Comparison of ENCODE assay signal across 15 cellular contexts in the genomic region with DNA sequence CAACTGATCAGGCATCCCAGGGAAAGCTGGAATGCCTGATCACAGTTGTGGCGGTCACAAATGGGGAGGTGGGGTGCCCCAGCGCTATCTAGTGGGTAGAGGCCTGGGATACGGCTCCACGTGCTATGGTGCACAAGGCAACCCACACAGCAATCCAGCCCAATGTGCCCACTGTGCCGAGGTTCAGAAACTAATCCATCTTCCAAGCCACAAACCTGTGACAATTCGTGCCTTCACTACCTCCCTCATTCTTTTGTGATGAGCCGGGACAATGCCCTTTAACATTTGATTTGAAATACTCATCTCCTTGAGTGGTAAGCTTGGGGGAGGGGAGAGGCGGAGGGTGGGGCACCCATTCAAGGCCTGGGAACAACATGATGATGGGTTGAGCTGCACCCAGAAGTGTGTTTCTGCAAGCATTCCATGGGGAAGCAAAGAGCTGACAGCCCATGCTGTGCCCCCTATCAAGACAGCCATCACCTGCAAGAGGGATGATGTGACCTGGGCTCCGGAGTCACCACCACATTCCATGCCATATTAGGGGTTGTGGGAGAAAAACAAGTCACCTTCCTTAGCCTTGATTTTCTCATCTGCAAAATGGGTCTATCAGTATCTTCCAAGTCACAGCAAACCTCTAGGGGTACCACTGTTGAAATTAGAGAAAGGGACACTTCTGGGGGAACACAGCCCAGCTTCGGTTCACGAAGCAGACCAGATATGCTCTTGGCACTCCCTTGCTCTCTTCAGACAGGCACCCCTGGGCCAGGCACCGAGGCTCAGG. TPM values are rescaled to one million over a fixed set of nuclear protein-coding genes. Genes with fewer than 3 reads are reported as not detected.
DNase-seq lines count a peak whose midpoint lies in the region; ATAC-seq, FAIRE-seq and TF ChIP-seq lines count a peak whose summit lies in the region.
"Had no signal": no experiment of that assay in that cellular context is flagged by ENCODE, and none has a peak within 500 bp of the region (broad histone marks: within the 10 kb centered on the region; RNA-seq: fewer than 3 reads in every experiment).

No MANE protein-coding gene starts in this region.

- peak overlapping the region in 1 of 2 experiments; percentile 25; a peak in 1 of 6 replicates for H3K27ac ChIP-seq in A549
- H3K27ac ChIP-seq in GM23338 (ENCODE audit: low read depth): peak overlapping the region; percentile 94
- H3K27ac ChIP-seq in mesodermal cell (ENCODE audit: low read depth, low read length, severe bottlenecking): peak overlapping the region; percentile 59
- H3K27ac ChIP-seq in SK-N-SH (ENCODE audit: low read depth in 2 of 2, low read length in 1 of 2): peak overlapping the region in 1 of 2 experiments; percentile 6; a peak in 2 of 4 replicates

- H3K9me3 ChIP-seq in A549 (no peaks in the 10 kb centered on the region), mesodermal cell (ENCODE audit: control insufficient read depth, low read length) (no peaks in the 10 kb centered on the region), SK-N-SH (no peaks in the 10 kb centered on the region)
- H3K9me3 ChIP-seq: BLaER1 treated with 17β-estradiol and CSF1 and Interleukin-3, amounts not matched to agents 10 nM and 100 nM; sigmoid colon had no signal

- H3K36me3 Mint-ChIP-seq in GM23338 (ENCODE audit: low read depth) (peaks cover 75% of the 10 kb centered on the region), activated B cell treated with CpG ODN at 0.5 μM for 24 hours (ENCODE audit: low read depth) (peaks cover 77% of the 10 kb centered on the region)
- H3K36me3 Mint-ChIP-seq in activated T-cell treated with anti-CD3 and anti-CD28 coated beads, Interleukin-2, amount 50 U/mL, for 72 hours (ENCODE audit: insufficient read depth in 2 of 2): peaks cover 14 to 17% of the 10 kb centered on the region in 2 donors

- DNase-seq in A549 (ENCODE audit: low read depth in 1 of 2, low spot score in 1 of 2) (no peak), GM23338 (ENCODE audit: low spot score) (no peak), activated B cell treated with CpG ODN at 0.5 μM for 24 hours (no peak), NOMO-1 treated with dmso at 0.1 percent for 144 hours (lab: John Stamatoyannopoulos, UW; ENCODE audit: unreplicated experiment) (no peak), NAMALWA (ENCODE audit: low spot score) (no peak), SK-N-SH (no peak)
- DNase-seq in activated T-cell treated with anti-CD3 and anti-CD28 coated beads, Interleukin-2, amount 50 U/mL, for 72 hours: no peak
- DNase-seq: midbrain, sigmoid colon, T-cell had no signal

- ATAC-seq in A549 (no peak), GM23338 (peak; percentile 2; the same call in 1 of the 3 replicates), activated B cell treated with CpG ODN at 0.5 μM for 24 hours (ENCODE audit: low read depth) (no peak)
- no peak for ATAC-seq in activated T-cell treated with anti-CD3 and anti-CD28 coated beads, Interleukin-2, amount 50 U/mL, for 72 hours (replicated peaks in 1 of 2)
- ATAC-seq: T-cell had no signal

- peaks cover 16% of the 10 kb centered on the region for H4K20me1 ChIP-seq in GM23338 (replicated peaks; ENCODE audit: insufficient read depth)
- peaks cover 49% of the 10 kb centered on the region for H4K20me1 ChIP-seq in SK-N-SH (ENCODE audit: insufficient read depth)

- POLR2A ChIA-PET in A549 (lab: Yijun Ruan, JAX): interaction anchor here (0.6 to 1.0 kb wide), 2 partner anchors 37 to 48 kb away, joined by 3 read pairs; no protein-coding TSS in a partner anchor
- POLR2A ChIA-PET in activated B cell treated with CpG ODN at 0.5 μM for 24 hours (lab: Charles Lee): interaction anchor here (1.4 to 2.8 kb wide), 2 partner anchors 15 to 21 kb away, joined by 5 to 22 read pairs; a partner anchor contains a TSS
- POLR2A ChIA-PET in SK-N-SH (lab: Yijun Ruan, JAX): interaction anchor here (4.0 kb wide), 1 partner anchor 20 kb away, joined by 19 read pairs; a partner anchor contains a TSS

- H3K9me3 Mint-ChIP-seq in GM23338 (no peaks in the 10 kb centered on the region; the same call in none of the 3 replicates), activated B cell treated with CpG ODN at 0.5 μM for 24 hours (no peaks in the 10 kb centered on the region)
- H3K9me3 Mint-ChIP-seq in activated T-cell treated with anti-CD3 and anti-CD28 coated beads, Interleukin-2, amount 50 U/mL, for 72 hours: no peaks in the 10 kb centered on the region
- H3K9me3 Mint-ChIP-seq: T-cell had no signal

- TF ChIP-seq EP300 in A549 (IDR thresholded peaks at IDR 0.05) (no peak), SK-N-SH (IDR thresholded peaks at IDR 0.05; ENCODE audit: borderline replicate concordance in 1 of 2, low read depth in 1 of 2, low read length in 1 of 2) (no peak)

- H3K4me2 ChIP-seq in A549 (no peak overlapping the region), GM23338 (no peak overlapping the region), SK-N-SH (no peak overlapping the region)

- TF ChIP-seq RAD21 in A549 (conservative IDR thresholded peaks at IDR 0.05 in 1 of 2, IDR thresholded peaks at IDR 0.05 in 1 of 2): no peak
- no peak for TF ChIP-seq RAD21 in SK-N-SH (IDR thresholded peaks at IDR 0.05; ENCODE audit: low read length)

- H3K27ac Mint-ChIP-seq in GM23338 (peak overlapping the region; percentile 7; the same call in 1 of the 2 replicates), activated B cell treated with CpG ODN at 0.5 μM for 24 hours (peak overlapping the region; percentile 41)
- no peak overlapping the region for H3K27ac Mint-ChIP-seq in activated T-cell treated with anti-CD3 and anti-CD28 coated beads, Interleukin-2, amount 50 U/mL, for 72 hours

- FAIRE-seq in A549 (lab: Jason Lieb, UNC): no peak

- H3F3A ChIP-seq in GM23338 (replicated peaks; ENCODE audit: low read depth) (peaks cover 51% of the 10 kb centered on the region), SK-N-SH (replicated peaks; ENCODE audit: insufficient read depth) (peaks cover 14% of the 10 kb centered on the region)

- H3K4me1 ChIP-seq in A549: peaks cover 48% of the 10 kb centered on the region
- H3K4me1 ChIP-seq in GM23338 (ENCODE audit: insufficient read depth): peaks cover 9% of the 10 kb centered on the region
- peaks cover 8% of the 10 kb centered on the region for H3K4me1 ChIP-seq in mesodermal cell (ENCODE audit: control insufficient read depth, insufficient read depth, low read length, poor library complexity, severe bottlenecking)
- peaks cover 7 to 16% of the 10 kb centered on the region in 2 experiments; a peak in 2 of 4 replicates for H3K4me1 ChIP-seq in SK-N-SH (ENCODE audit: control insufficient read depth in 1 of 2, insufficient read depth in 2 of 2, low read depth in 1 of 2, low read length in 1 of 2)

- H3K9ac ChIP-seq in SK-N-SH: no peak overlapping the region

- intact Hi-C loops in activated B cell treated with CpG ODN at 0.5 μM for 24 hours (cut with micrococcal nuclease): no loop called here

- H3K27me3 Mint-ChIP-seq in GM23338 (ENCODE audit: insufficient read depth, low read depth, poor library complexity) (peaks cover 35% of the 10 kb centered on the region), activated B cell treated with CpG ODN at 0.5 μM for 24 hours (no peaks in the 10 kb centered on the region)
- no peaks in the 10 kb centered on the region for H3K27me3 Mint-ChIP-seq in activated T-cell treated with anti-CD3 and anti-CD28 coated beads, Interleukin-2, amount 50 U/mL, for 72 hours (ENCODE audit: low read depth)
- H3K27me3 Mint-ChIP-seq: T-cell had no signal

- CTCF ChIA-PET in A549 (lab: Yijun Ruan, JAX): interaction anchor here (0.9 to 5.9 kb wide), 9 partner anchors 9 to 152 kb away, joined by 3 to 28 read pairs (median 5); no protein-coding TSS in a partner anchor
- CTCF ChIA-PET in activated B cell treated with CpG ODN at 0.5 μM for 24 hours (lab: Charles Lee): no interaction called here
- CTCF ChIA-PET in SK-N-SH (lab: Yijun Ruan, JAX): interaction anchor here (0.6 to 2.7 kb wide), 5 partner anchors 20 to 95 kb away, joined by 3 to 11 read pairs (median 3); no protein-coding TSS in a partner anchor

- H3K4me3 Mint-ChIP-seq in GM23338 (peak overlapping the region; percentile 20; the same call in 1 of the 3 replicates), activated B cell treated with CpG ODN at 0.5 μM for 24 hours (no peak overlapping the region)
- H3K4me3 Mint-ChIP-seq in activated T-cell treated with anti-CD3 and anti-CD28 coated beads, Interleukin-2, amount 50 U/mL, for 72 hours: no peak overlapping the region
- H3K4me3 Mint-ChIP-seq: T-cell had no signal

- no peak overlapping the region for H3K4me3 ChIP-seq in A549
- no peak overlapping the region for H3K4me3 ChIP-seq in GM23338
- H3K4me3 ChIP-seq in mesodermal cell (ENCODE audit: extremely low read depth, insufficient read depth, low read length, poor library complexity, severe bottlenecking): no peak overlapping the region
- no peak overlapping the region for H3K4me3 ChIP-seq in SK-N-SH (ENCODE audit: low read depth in 2 of 2, low read length in 1 of 2)
- H3K4me3 ChIP-seq: BLaER1 treated with 17β-estradiol and CSF1 and Interleukin-3, amounts not matched to agents 10 nM and 100 nM; sigmoid colon had no signal

- 74% methylated on average over 12 of the region's 12 CpGs for WGBS in A549 (ENCODE audit: missing lambda C conversion rate)
- 88 to 96% methylated on average over 8 to 10 of the region's 12 CpGs for WGBS in mesodermal cell (ENCODE audit: insufficient coverage in 2 of 2), 2 experiments
- 83% methylated on average over 11 of the region's 12 CpGs for WGBS in SK-N-SH (ENCODE audit: low lambda C conversion rate)

- H2AFZ ChIP-seq in GM23338 (no peak overlapping the region), SK-N-SH (ENCODE audit: low read depth) (no peak overlapping the region)

- TF ChIP-seq CTCF in A549 (IDR thresholded peaks at IDR 0.05) (no peak), GM23338 (conservative IDR thresholded peaks at IDR 0.05; ENCODE audit: low read depth in 2 of 2) (no peak), activated B cell treated with CpG ODN at 0.5 μM for 24 hours (IDR thresholded peaks at IDR 0.05) (no peak), SK-N-SH (IDR thresholded peaks at IDR 0.05) (no peak)

- H3K36me3 ChIP-seq in GM23338 (ENCODE audit: insufficient read depth) (peaks cover 13% of the 10 kb centered on the region), mesodermal cell (ENCODE audit: control insufficient read depth, insufficient read depth, low read length) (peaks cover 72% of the 10 kb centered on the region), SK-N-SH (replicated peaks in 1 of 2; ENCODE audit: control insufficient read depth in 1 of 2, insufficient read depth in 2 of 2, low read length in 1 of 2) (peaks cover 30 to 57% of the 10 kb centered on the region in 2 experiments)

- H3K27me3 ChIP-seq in GM23338 (ENCODE audit: insufficient read depth) (no peaks in the 10 kb centered on the region), SK-N-SH (ENCODE audit: insufficient read depth) (no peaks in the 10 kb centered on the region)
- H3K27me3 ChIP-seq: BLaER1 treated with 17β-estradiol and CSF1 and Interleukin-3, amounts not matched to agents 10 nM and 100 nM; sigmoid colon had no signal

- peaks cover 32% of the 10 kb centered on the region for H3K79me2 ChIP-seq in GM23338 (replicated peaks; ENCODE audit: insufficient read depth)
- H3K79me2 ChIP-seq in SK-N-SH (ENCODE audit: insufficient read depth): peaks cover 56% of the 10 kb centered on the region

- peaks cover 40% of the 10 kb centered on the region for H3K4me1 Mint-ChIP-seq in GM23338
- peaks cover 22% of the 10 kb centered on the region for H3K4me1 Mint-ChIP-seq in activated B cell treated with CpG ODN at 0.5 μM for 24 hours
- peaks cover 48% of the 10 kb centered on the region for H3K4me1 Mint-ChIP-seq in activated T-cell treated with anti-CD3 and anti-CD28 coated beads, Interleukin-2, amount 50 U/mL, for 72 hours (ENCODE audit: low read depth)

- H3K9me2 ChIP-seq in GM23338 (ENCODE audit: insufficient read depth) (no peaks in the 10 kb centered on the region), SK-N-SH (no peaks in the 10 kb centered on the region)

- TF ChIP-seq POLR2A in A549 (IDR thresholded peaks at IDR 0.05; ENCODE audit: low read length): no peak

RNA-seq across cellular contexts. Expression of a gene that starts 3.7 kb away (rescaled TPM):
- 136 and 144 TPM in 2 replicates for polyA plus RNA-seq in A549 (2011; rRNA removed)
- polyA plus RNA-seq in A549 (2012; cell fraction: cytosol; rRNA removed): 537 and 588 TPM in 2 replicates
- 410 and 487 TPM in 2 replicates for polyA plus RNA-seq in A549 (2012; cell fraction: nucleus; rRNA removed)
- polyA plus RNA-seq in A549 (2017; fragmentation: RNase III; extraction: RNeasy Plus Mini Kit Qiagen cat#74134 plus additional on column Dnase treatment): 414 to 494 TPM (median 469 TPM) in 3 replicates
- 65.0 and 108 TPM in 2 replicates for polyA minus RNA-seq in A549 (2011; rRNA and poly(A)+ RNA removed)
- total RNA-seq in GM23338 (2014; rRNA removed; shearing (Covaris generic)): 278 and 696 TPM in 2 replicates
- 756 and 851 TPM in 2 replicates for polyA plus RNA-seq in GM23338 (2016; fragmentation: Nextera tagmentation; extraction: Ambion mirVana)
- total RNA-seq in activated B cell treated with CpG ODN at 0.5 μM for 24 hours: 172 and 190 TPM in 2 replicates
- 251 TPM for polyA plus RNA-seq in mesodermal cell (2013, experiment 1 of 2)
- polyA plus RNA-seq in mesodermal cell (2013, experiment 2 of 2): 206 TPM
- 327 and 329 TPM in 2 replicates for polyA plus RNA-seq in SK-N-SH (2012; rRNA removed)
- 163 and 229 TPM in 2 replicates for polyA plus RNA-seq in SK-N-SH (2012; cell fraction: cytosol; rRNA removed)
- 96.2 and 161 TPM in 2 replicates for polyA plus RNA-seq in SK-N-SH (2012; cell fraction: nucleus; rRNA removed)
- 100 to 1,000 TPM; 158 to 208 TPM for total RNA-seq in activated T-cell treated with anti-CD3 and anti-CD28 coated beads, Interleukin-2, amount 50 U/mL, for 72 hours

RNA-seq across cellular contexts. Expression of a gene that starts 14.0 kb away (rescaled TPM):
- polyA plus RNA-seq in A549 (2011; rRNA removed) (not detected in 2 replicates), A549 (2017; fragmentation: RNase III; extraction: RNeasy Plus Mini Kit Qiagen cat#74134 plus additional on column Dnase treatment) (0.04 to 0.05 TPM in 2 of 3 replicates, not detected in the other), GM23338 (2016; fragmentation: Nextera tagmentation; extraction: Ambion mirVana) (0.24 TPM in 2 replicates), SK-N-SH (2012; rRNA removed) (not detected in 2 replicates)
- 0.03 TPM in 1 of 2 replicates, not detected in the other for polyA plus RNA-seq in A549 (2012; cell fraction: cytosol; rRNA removed)
- not detected in 2 replicates for polyA plus RNA-seq in A549 (2012; cell fraction: nucleus; rRNA removed)
- polyA minus RNA-seq in A549 (2011; rRNA and poly(A)+ RNA removed): not detected in 2 replicates
- 0.47 and 1.4 TPM in 2 replicates for total RNA-seq in GM23338 (2014; rRNA removed; shearing (Covaris generic))
- not detected in 2 replicates for total RNA-seq in activated B cell treated with CpG ODN at 0.5 μM for 24 hours
- not detected for polyA plus RNA-seq in mesodermal cell (2013, experiment 1 of 2)
- polyA plus RNA-seq in mesodermal cell (2013, experiment 2 of 2): not detected
- not detected in 2 replicates for polyA plus RNA-seq in SK-N-SH (2012; cell fraction: cytosol; rRNA removed)
- not detected in 2 replicates for polyA plus RNA-seq in SK-N-SH (2012; cell fraction: nucleus; rRNA removed)
- under 1 TPM in 1 of 2 donors, not detected in 1; 0.46 TPM for total RNA-seq in activated T-cell treated with anti-CD3 and anti-CD28 coated beads, Interleukin-2, amount 50 U/mL, for 72 hours
- total RNA-seq: sigmoid colon, T-cell, urinary bladder had no signal
- polyA plus RNA-seq: adipose tissue, sigmoid colon, urinary bladder had no signal

RNA-seq across cellular contexts. Expression of a gene that starts 20.9 kb away (rescaled TPM):
- polyA plus RNA-seq in A549 (2011; rRNA removed): 167 and 231 TPM in 2 replicates
- polyA plus RNA-seq in A549 (2012; cell fraction: cytosol; rRNA removed): 245 and 313 TPM in 2 replicates
- polyA plus RNA-seq in A549 (2012; cell fraction: nucleus; rRNA removed): 1,999 and 2,227 TPM in 2 replicates
- polyA plus RNA-seq in A549 (2017; fragmentation: RNase III; extraction: RNeasy Plus Mini Kit Qiagen cat#74134 plus additional on column Dnase treatment): 473 to 527 TPM (median 512 TPM) in 3 replicates
- polyA minus RNA-seq in A549 (2011; rRNA and poly(A)+ RNA removed): 211 and 257 TPM in 2 replicates
- total RNA-seq in GM23338 (2014; rRNA removed; shearing (Covaris generic)): 253 and 308 TPM in 2 replicates
- polyA plus RNA-seq in GM23338 (2016; fragmentation: Nextera tagmentation; extraction: Ambion mirVana): 893 and 928 TPM in 2 replicates
- 891 and 963 TPM in 2 replicates for total RNA-seq in activated B cell treated with CpG ODN at 0.5 μM for 24 hours
- 378 TPM for polyA plus RNA-seq in mesodermal cell (2013, experiment 1 of 2)
- polyA plus RNA-seq in mesodermal cell (2013, experiment 2 of 2): 310 TPM
- 100 and 143 TPM in 2 replicates for polyA plus RNA-seq in SK-N-SH (2012; rRNA removed)
- 44.8 and 65.2 TPM in 2 replicates for polyA plus RNA-seq in SK-N-SH (2012; cell fraction: cytosol; rRNA removed)
- 657 and 768 TPM in 2 replicates for polyA plus RNA-seq in SK-N-SH (2012; cell fraction: nucleus; rRNA removed)
- total RNA-seq in activated T-cell treated with anti-CD3 and anti-CD28 coated beads, Interleukin-2, amount 50 U/mL, for 72 hours: 100 to 1,000 TPM; 696 to 731 TPM

RNA-seq across cellular contexts. Expression of a gene that starts 24.9 kb away (rescaled TPM):
- polyA plus RNA-seq in A549 (2011; rRNA removed): not detected in 2 replicates
- polyA plus RNA-seq in A549 (2012; cell fraction: cytosol; rRNA removed): not detected in 2 replicates
- not detected in 2 replicates for polyA plus RNA-seq in A549 (2012; cell fraction: nucleus; rRNA removed)
- polyA plus RNA-seq in A549 (2017; fragmentation: RNase III; extraction: RNeasy Plus Mini Kit Qiagen cat#74134 plus additional on column Dnase treatment): not detected in 3 replicates
- polyA minus RNA-seq in A549 (2011; rRNA and poly(A)+ RNA removed): not detected in 2 replicates
- total RNA-seq in GM23338 (2014; rRNA removed; shearing (Covaris generic)): not detected in 2 replicates
- not detected in 2 replicates for polyA plus RNA-seq in GM23338 (2016; fragmentation: Nextera tagmentation; extraction: Ambion mirVana)
- total RNA-seq in activated B cell treated with CpG ODN at 0.5 μM for 24 hours: not detected in 2 replicates
- not detected for polyA plus RNA-seq in mesodermal cell (2013, experiment 1 of 2)
- not detected for polyA plus RNA-seq in mesodermal cell (2013, experiment 2 of 2)
- not detected in 2 replicates for polyA plus RNA-seq in SK-N-SH (2012; rRNA removed)
- polyA plus RNA-seq in SK-N-SH (2012; cell fraction: cytosol; rRNA removed): not detected in 2 replicates
- polyA plus RNA-seq in SK-N-SH (2012; cell fraction: nucleus; rRNA removed): not detected in 2 replicates
- total RNA-seq in activated T-cell treated with anti-CD3 and anti-CD28 coated beads, Interleukin-2, amount 50 U/mL, for 72 hours: under 1 TPM in 1 of 2 donors, not detected in 1; 0.29 TPM
- total RNA-seq: HT-29, sigmoid colon, T-cell, urinary bladder had no signal
- polyA plus RNA-seq: adipose tissue, sigmoid colon, urinary bladder had no signal

RNA-seq across cellular contexts. Expression of a gene that starts 43.7 kb away (rescaled TPM):
- polyA plus RNA-seq in A549 (2011; rRNA removed) (0.16 and 0.23 TPM in 2 replicates), A549 (2017; fragmentation: RNase III; extraction: RNeasy Plus Mini Kit Qiagen cat#74134 plus additional on column Dnase treatment) (0.08 to 0.12 TPM in 2 of 3 replicates, not detected in the other), GM23338 (2016; fragmentation: Nextera tagmentation; extraction: Ambion mirVana) (3.1 and 4.0 TPM in 2 replicates), SK-N-SH (2012; rRNA removed) (not detected in 2 replicates)
- 0.44 and 0.60 TPM in 2 replicates for polyA plus RNA-seq in A549 (2012; cell fraction: cytosol; rRNA removed)
- polyA plus RNA-seq in A549 (2012; cell fraction: nucleus; rRNA removed): 1.3 and 2.2 TPM in 2 replicates
- not detected in 2 replicates for polyA minus RNA-seq in A549 (2011; rRNA and poly(A)+ RNA removed)
- 1.1 and 2.4 TPM in 2 replicates for total RNA-seq in GM23338 (2014; rRNA removed; shearing (Covaris generic))
- total RNA-seq in activated B cell treated with CpG ODN at 0.5 μM for 24 hours: 2.4 and 3.2 TPM in 2 replicates
- polyA plus RNA-seq in mesodermal cell (2013, experiment 1 of 2): not detected
- not detected for polyA plus RNA-seq in mesodermal cell (2013, experiment 2 of 2)
- polyA plus RNA-seq in SK-N-SH (2012; cell fraction: cytosol; rRNA removed): not detected in 2 replicates
- polyA plus RNA-seq in SK-N-SH (2012; cell fraction: nucleus; rRNA removed): not detected in 2 replicates
- 10 to 100 TPM in 1 of 2 donors, 1 to 10 TPM in 1; 2.4 to 10.3 TPM for total RNA-seq in activated T-cell treated with anti-CD3 and anti-CD28 coated beads, Interleukin-2, amount 50 U/mL, for 72 hours
- total RNA-seq: HT-29, sigmoid colon, urinary bladder had no signal
